Comparison of ENCODE assay signal across 21 cellular contexts in the genomic region with DNA sequence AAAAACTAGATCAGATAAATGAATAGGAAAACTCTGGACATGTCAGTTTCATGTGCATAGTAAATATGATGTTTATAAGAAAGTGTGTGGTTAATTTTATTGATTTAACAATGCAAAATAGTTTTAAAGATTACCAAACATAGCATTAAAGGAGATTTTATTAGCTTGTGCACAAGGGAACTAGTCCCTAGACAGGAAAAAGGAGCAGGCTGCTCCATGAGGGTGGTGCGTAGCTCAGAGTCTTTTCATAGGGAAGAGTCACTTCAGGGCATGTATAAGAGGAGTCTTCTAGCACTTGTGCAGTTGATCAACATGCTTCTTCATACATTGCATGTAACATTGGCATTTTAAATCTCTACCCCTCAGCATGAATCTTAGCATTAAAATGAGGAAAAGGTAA.
"Had no signal": no experiment of that assay in that cellular context is flagged by ENCODE, and none has a peak within 500 bp of the region (broad histone marks: within the 10 kb centered on the region; RNA-seq: fewer than 3 reads in every experiment).

No MANE protein-coding gene starts in this region.

- H3K27me3 Mint-ChIP-seq: type B pancreatic cell had no signal

- DNase-seq: effector CD4-positive, alpha-beta T cell; heart left ventricle; hippocampal formation; islet precursor cell; natural killer cell; retina; right lobe of liver; stimulated activated CD4-positive, alpha-beta T cell treated with anti-CD3 and anti-CD28 coated beads, Interleukin-4, amount 100 ng/mL, for 1 hour; stimulated activated CD8-positive, alpha-beta memory T cell treated with anti-CD3 and anti-CD28 coated beads, Interleukin-4, amount 100 ng/mL, for 48 hours; stimulated activated naive CD8-positive, alpha-beta T cell treated with anti-CD3 and anti-CD28 coated beads, Interleukin-15, Interleukin-2, amounts not matched to agents 100 U/mL and 50 U/mL, for 24 hours; thyroid gland had no signal

- H3K36me3 Mint-ChIP-seq: mesothelial cell of epicardium; natural killer cell; stimulated activated effector memory CD8-positive, alpha-beta T cell treated with anti-CD3 and anti-CD28 coated beads, Interleukin-12 subunit alpha, Interleukin-12 subunit beta, amount 100 ng/mL, for 72 hours; type B pancreatic cell had no signal

- ATAC-seq: heart left ventricle; left lobe of liver; natural killer cell; right lobe of liver; stimulated activated effector memory CD8-positive, alpha-beta T cell treated with anti-CD3 and anti-CD28 coated beads, Interleukin-12 subunit alpha, Interleukin-12 subunit beta, amount 100 ng/mL, for 72 hours; stimulated activated naive CD8-positive, alpha-beta T cell treated with anti-CD3 and anti-CD28 coated beads, Interleukin-15, Interleukin-2, amounts not matched to agents 100 U/mL and 50 U/mL, for 24 hours had no signal

- H3K27ac Mint-ChIP-seq: mesothelial cell of epicardium; natural killer cell; stimulated activated effector memory CD8-positive, alpha-beta T cell treated with anti-CD3 and anti-CD28 coated beads, Interleukin-12 subunit alpha, Interleukin-12 subunit beta, amount 100 ng/mL, for 72 hours; type B pancreatic cell had no signal

- H3K9me3 Mint-ChIP-seq: type B pancreatic cell had no signal

- H3K4me1 ChIP-seq: heart left ventricle, parathyroid adenoma, prostate gland, right lobe of liver, suprapubic skin, thyroid gland had no signal

- H3K4me3 Mint-ChIP-seq: mesothelial cell of epicardium; natural killer cell; stimulated activated effector memory CD8-positive, alpha-beta T cell treated with anti-CD3 and anti-CD28 coated beads, Interleukin-12 subunit alpha, Interleukin-12 subunit beta, amount 100 ng/mL, for 72 hours; type B pancreatic cell had no signal

- H3K79me2 ChIP-seq: parathyroid adenoma had no signal

- H3K4me1 Mint-ChIP-seq: mesothelial cell of epicardium; natural killer cell; stimulated activated effector memory CD8-positive, alpha-beta T cell treated with anti-CD3 and anti-CD28 coated beads, Interleukin-12 subunit alpha, Interleukin-12 subunit beta, amount 100 ng/mL, for 72 hours had no signal

- H3K27ac ChIP-seq: coronary artery, heart left ventricle, parathyroid adenoma, prostate gland, right lobe of liver, suprapubic skin, thyroid gland had no signal

- FAIRE-seq: frontal cortex, urothelium cell line had no signal

- H3K27me3 ChIP-seq: heart left ventricle, right lobe of liver, suprapubic skin, thyroid gland had no signal

- H2AFZ ChIP-seq: parathyroid adenoma had no signal

- H3K36me3 ChIP-seq: heart left ventricle, prostate gland, right lobe of liver, suprapubic skin, thyroid gland had no signal

- H3K9me3 ChIP-seq: prostate gland, right lobe of liver, suprapubic skin, thyroid gland had no signal

- H3K4me3 ChIP-seq: coronary artery, heart left ventricle, prostate gland, right lobe of liver, suprapubic skin, thyroid gland had no signal

- H3K9ac ChIP-seq: parathyroid adenoma had no signal
